In genomic region chr13:97848886-97849285, GRCh38 we compare ENCODE assay signal across 17 cellular contexts.
"Had no signal": no experiment of that assay in that cellular context is flagged by ENCODE, and none has a peak within 500 bp of the region (broad histone marks: within the 10 kb centered on the region; RNA-seq: fewer than 3 reads in every experiment).

No MANE protein-coding gene starts in this region.

- H3K4me1 ChIP-seq: transverse colon, vagina had no signal

- ATAC-seq: activated CD8-positive, alpha-beta memory T cell treated with anti-CD3 and anti-CD28 coated beads, Interleukin-2, amount 10 ng/mL, durations not matched to agents 7 days and 5 days had no signal

- H3K27ac ChIP-seq: dorsolateral prefrontal cortex, skin epidermis, transverse colon, vagina had no signal

- H3K27me3 ChIP-seq: transverse colon, vagina had no signal

- H3K4me3 ChIP-seq: dorsolateral prefrontal cortex, lung, skin epidermis, transverse colon, vagina had no signal

- DNase-seq: activated B cell treated with CpG ODN at 0.5 μM for 24 hours; activated CD4-positive, alpha-beta memory T cell treated with anti-CD3 and anti-CD28 coated beads, Interleukin-2, amount 10 ng/mL, durations not matched to agents 7 days and 5 days; activated CD4-positive, alpha-beta T cell treated with anti-CD3 and anti-CD28 coated beads for 48 hours; activated CD8-positive, alpha-beta memory T cell treated with anti-CD3 and anti-CD28 coated beads, Interleukin-2, amount 10 ng/mL, durations not matched to agents 7 days and 5 days; activated naive CD8-positive, alpha-beta T cell treated with anti-CD3 and anti-CD28 coated beads, Interleukin-2, amount 10 ng/mL, durations not matched to agents 7 days and 5 days; amygdala; dorsolateral prefrontal cortex; head of caudate nucleus; immature natural killer cell; midbrain; occipital lobe; stimulated activated CD4-positive, alpha-beta T cell treated with anti-CD3 and anti-CD28 coated beads, Interleukin-15, amount 100 ng/mL, for 24 hours; stimulated activated CD4-positive, alpha-beta T cell treated with anti-CD3 and anti-CD28 coated beads, Interleukin-2, amount 100 ng/mL, for 48 hours; transverse colon had no signal

- H3K9me3 ChIP-seq: transverse colon, vagina had no signal

- H3K36me3 ChIP-seq: transverse colon, vagina had no signal
